In the genomic region with DNA sequence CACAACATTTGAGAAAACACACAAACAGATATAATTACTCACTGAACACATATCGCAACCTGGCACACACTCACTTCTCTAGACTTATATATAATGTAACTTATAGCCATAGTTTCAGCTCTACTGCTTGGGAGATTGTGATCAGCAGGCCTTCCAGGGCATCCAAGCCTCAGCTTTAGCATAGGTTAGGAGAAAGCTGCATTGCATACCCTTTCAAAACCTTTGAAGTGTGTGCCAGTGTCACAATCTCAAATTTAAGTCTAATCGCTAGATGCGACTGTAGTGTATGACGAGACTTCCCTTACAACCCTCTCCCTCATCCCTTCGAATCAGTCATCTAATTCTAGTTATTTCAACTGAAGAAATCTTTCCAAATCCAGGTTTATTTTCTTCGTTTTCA, we compare ENCODE assay signal across 18 cellular contexts. TPM values are rescaled to one million over a fixed set of nuclear protein-coding genes. Genes with fewer than 3 reads are reported as not detected.
DNase-seq lines count a peak whose midpoint lies in the region; ATAC-seq, FAIRE-seq and TF ChIP-seq lines count a peak whose summit lies in the region.
"Had no signal": no experiment of that assay in that cellular context is flagged by ENCODE, and none has a peak within 500 bp of the region (broad histone marks: within the 10 kb centered on the region; RNA-seq: fewer than 3 reads in every experiment).

No MANE protein-coding gene starts in this region.

- TF ChIP-seq EP300 in HepG2 (IDR thresholded peaks at IDR 0.05; ENCODE audit: low read depth in 2 of 2, low read length in 2 of 2) (no peak), HepG2 (CRISPR knock-in tag; IDR thresholded peaks at IDR 0.05; ENCODE audit: borderline replicate concordance) (no peak), K562 (IDR thresholded peaks at IDR 0.05; ENCODE audit: low read length) (no peak)

- H2AFZ ChIP-seq in HepG2 (ENCODE audit: low read length) (no peak overlapping the region), K562 (ENCODE audit: low read depth, low read length) (no peak overlapping the region)

- no peaks in the 10 kb centered on the region for H3K9me3 Mint-ChIP-seq in nephron progenitor cell
- no peaks in the 10 kb centered on the region for H3K9me3 Mint-ChIP-seq in stimulated activated effector memory CD8-positive, alpha-beta T cell treated with anti-CD3 and anti-CD28 coated beads, Interleukin-12 subunit alpha, Interleukin-12 subunit beta, amount 100 ng/mL, for 72 hours
- H3K9me3 Mint-ChIP-seq in activated CD4-positive, alpha-beta memory T cell treated with anti-CD3 and anti-CD28 coated beads, Interleukin-2, amount 10 ng/mL, durations not matched to agents 7 days and 5 days, result no peaks in the 10 kb centered on the region
- H3K9me3 Mint-ChIP-seq: CD4-positive, alpha-beta memory T cell had no signal

- POLR2A ChIA-PET in HepG2 (lab: Yijun Ruan, JAX), result no interaction called here
- POLR2A ChIA-PET in K562 (lab: Yijun Ruan, JAX), result no interaction called here
- POLR2A ChIA-PET in activated CD4-positive, alpha-beta memory T cell treated with anti-CD3 and anti-CD28 coated beads, Interleukin-2, amount 10 ng/mL, durations not matched to agents 7 days and 5 days (lab: Charles Lee), result no interaction called here

- no peaks in the 10 kb centered on the region for H3K4me1 Mint-ChIP-seq in nephron progenitor cell
- H3K4me1 Mint-ChIP-seq in stimulated activated effector memory CD8-positive, alpha-beta T cell treated with anti-CD3 and anti-CD28 coated beads, Interleukin-12 subunit alpha, Interleukin-12 subunit beta, amount 100 ng/mL, for 72 hours, result no peaks in the 10 kb centered on the region
- H3K4me1 Mint-ChIP-seq in activated CD4-positive, alpha-beta memory T cell treated with anti-CD3 and anti-CD28 coated beads, Interleukin-2, amount 10 ng/mL, durations not matched to agents 7 days and 5 days, result no peaks in the 10 kb centered on the region
- H3K4me1 Mint-ChIP-seq: CD4-positive, alpha-beta memory T cell had no signal

- DNase-seq in HepG2 (ENCODE audit: low spot score) (no peak), right lobe of liver (no peak), K562 (ENCODE audit: extremely low read depth in 1 of 4, low spot score in 3 of 4) (no peak), nephron progenitor cell (no peak)
- DNase-seq in stimulated activated effector memory CD8-positive, alpha-beta T cell treated with anti-CD3 and anti-CD28 coated beads, Interleukin-12 subunit alpha, Interleukin-12 subunit beta, amount 100 ng/mL, for 72 hours (ENCODE audit: low spot score in 2 of 2), result no peak
- DNase-seq in activated CD4-positive, alpha-beta T cell treated with anti-CD3 and anti-CD28 coated beads for 1 hour, result no peak
- DNase-seq in activated CD4-positive, alpha-beta memory T cell treated with anti-CD3 and anti-CD28 coated beads, Interleukin-2, amount 10 ng/mL, durations not matched to agents 7 days and 5 days, result no peak
- DNase-seq: C1 segment of cervical spinal cord; Caco-2; CD4-positive, alpha-beta memory T cell; DMS153; DND-41; GOT3 had no signal

- 85% methylated on average over 6 of the region's 6 CpGs for WGBS in HepG2 (ENCODE audit: low lambda C conversion rate)
- WGBS in right lobe of liver (ENCODE audit: insufficient coverage, low coverage, low lambda C conversion rate, missing lambda C conversion rate), result 94% methylated on average over 6 of the region's 6 CpGs
- 87% methylated on average over 6 of the region's 6 CpGs for WGBS in K562 (ENCODE audit: insufficient coverage, low coverage, missing lambda C conversion rate)

- peaks cover 50% of the 10 kb centered on the region for H3K36me3 Mint-ChIP-seq in nephron progenitor cell (ENCODE audit: low read depth)
- H3K36me3 Mint-ChIP-seq in stimulated activated effector memory CD8-positive, alpha-beta T cell treated with anti-CD3 and anti-CD28 coated beads, Interleukin-12 subunit alpha, Interleukin-12 subunit beta, amount 100 ng/mL, for 72 hours, result peaks cover 40% of the 10 kb centered on the region
- H3K36me3 Mint-ChIP-seq in activated CD4-positive, alpha-beta memory T cell treated with anti-CD3 and anti-CD28 coated beads, Interleukin-2, amount 10 ng/mL, durations not matched to agents 7 days and 5 days (ENCODE audit: low read depth), result peaks cover 18% of the 10 kb centered on the region

- in situ Hi-C loops in HepG2 (cut with HindIII; ENCODE audit: extremely low pct_ligation_motif_present, low pct_unique_long_range_greater_than_20kb) (no loop called here), K562 (cut with MboI) (no loop called here)

- peaks cover 13 to 62% of the 10 kb centered on the region in 2 experiments for H3K36me3 ChIP-seq in HepG2 (replicated peaks in 1 of 2; ENCODE audit: control insufficient read depth in 1 of 2, insufficient read depth in 2 of 2, low read length in 2 of 2)
- peaks cover 0 to 25% (median 8%) of the 10 kb centered on the region in 4 donors for H3K36me3 ChIP-seq in right lobe of liver
- peaks cover 28% of the 10 kb centered on the region; the same call in 2 of the 3 replicates for H3K36me3 ChIP-seq in K562 (ENCODE audit: control insufficient read depth, insufficient read depth, low read length)

- no peak overlapping the region for H3K4me3 Mint-ChIP-seq in nephron progenitor cell
- H3K4me3 Mint-ChIP-seq in stimulated activated effector memory CD8-positive, alpha-beta T cell treated with anti-CD3 and anti-CD28 coated beads, Interleukin-12 subunit alpha, Interleukin-12 subunit beta, amount 100 ng/mL, for 72 hours, result no peak overlapping the region
- no peak overlapping the region for H3K4me3 Mint-ChIP-seq in activated CD4-positive, alpha-beta memory T cell treated with anti-CD3 and anti-CD28 coated beads, Interleukin-2, amount 10 ng/mL, durations not matched to agents 7 days and 5 days
- H3K4me3 Mint-ChIP-seq: CD4-positive, alpha-beta memory T cell had no signal

- no peaks in the 10 kb centered on the region for H3K27me3 ChIP-seq in HepG2 (ENCODE audit: control insufficient read depth in 1 of 2, insufficient read depth in 2 of 2, low read length in 2 of 2)
- H3K27me3 ChIP-seq in right lobe of liver, result no peaks in the 10 kb centered on the region
- no peaks in the 10 kb centered on the region for H3K27me3 ChIP-seq in K562 (ENCODE audit: control insufficient read depth in 2 of 2, insufficient read depth in 2 of 2, low read length in 2 of 2)

- H3K4me2 ChIP-seq in HepG2 (ENCODE audit: low read depth, low read length) (no peak overlapping the region), K562 (ENCODE audit: insufficient read depth, low read length) (no peak overlapping the region)

- no peak overlapping the region for H3K27ac ChIP-seq in HepG2 (ENCODE audit: extremely low read length, insufficient read depth, low read length)
- no peak overlapping the region for H3K27ac ChIP-seq in right lobe of liver
- no peak overlapping the region; the same call in 2 of the 3 replicates for H3K27ac ChIP-seq in K562 (ENCODE audit: extremely low read depth, low read depth, low read length)

- H3K4me1 ChIP-seq in HepG2 (ENCODE audit: insufficient read depth, low read length), result no peaks in the 10 kb centered on the region
- H3K4me1 ChIP-seq in right lobe of liver, result no peaks in the 10 kb centered on the region
- peaks cover 0 to 13% of the 10 kb centered on the region in 2 experiments; a peak in 2 of 5 replicates for H3K4me1 ChIP-seq in K562 (replicated peaks in 1 of 2; ENCODE audit: control insufficient read depth in 2 of 2, insufficient read depth in 2 of 2, low read length in 2 of 2)
- H3K4me1 ChIP-seq: Caco-2, HAP-1 had no signal

- H3K9me3 ChIP-seq in HepG2 (ENCODE audit: low read length), result no peaks in the 10 kb centered on the region
- no peaks in the 10 kb centered on the region for H3K9me3 ChIP-seq in right lobe of liver
- H3K9me3 ChIP-seq in K562 (replicated peaks; ENCODE audit: control insufficient read depth, insufficient read depth, low read depth, low read length), result no peaks in the 10 kb centered on the region
- H3K9me3 ChIP-seq: Caco-2, HAP-1 had no signal

- CTCF ChIA-PET in HepG2 (lab: Yijun Ruan, JAX; ENCODE audit: low intra/inter-chr PET ratio, low total read pairs), result no interaction called here
- CTCF ChIA-PET in K562 (lab: Yijun Ruan, JAX; ENCODE audit: low intra/inter-chr PET ratio), result interaction anchor here (0.6 kb wide), 1 partner anchor 1542 kb away, joined by 3 read pairs; no protein-coding TSS in a partner anchor
- CTCF ChIA-PET in activated CD4-positive, alpha-beta memory T cell treated with anti-CD3 and anti-CD28 coated beads, Interleukin-2, amount 10 ng/mL, durations not matched to agents 7 days and 5 days (lab: Charles Lee), result no interaction called here

- H3K27me3 Mint-ChIP-seq in nephron progenitor cell (ENCODE audit: low read depth, poor library complexity), result no peaks in the 10 kb centered on the region
- H3K27me3 Mint-ChIP-seq in activated CD4-positive, alpha-beta memory T cell treated with anti-CD3 and anti-CD28 coated beads, Interleukin-2, amount 10 ng/mL, durations not matched to agents 7 days and 5 days, result no peaks in the 10 kb centered on the region
- H3K27me3 Mint-ChIP-seq: CD4-positive, alpha-beta memory T cell had no signal

- H3K79me2 ChIP-seq in HepG2 (ENCODE audit: insufficient read depth, low read length) (no peaks in the 10 kb centered on the region), K562 (ENCODE audit: control insufficient read depth, insufficient read depth, low read length) (no peaks in the 10 kb centered on the region)

- ATAC-seq in HepG2 (peak; percentile 20; the same call in 2 of the 3 replicates), right lobe of liver (no peak), K562 (no peak; the same call in 2 of the 3 replicates), HG03097 (IDR thresholded peaks at IDR 0.05; ENCODE audit: low FRiP score, unreplicated experiment) (no peak)
- ATAC-seq in stimulated activated effector memory CD8-positive, alpha-beta T cell treated with anti-CD3 and anti-CD28 coated beads, Interleukin-12 subunit alpha, Interleukin-12 subunit beta, amount 100 ng/mL, for 72 hours, result no peak

- no peak for FAIRE-seq in HepG2 (lab: Jason Lieb, UNC)
- FAIRE-seq in K562 (lab: Jason Lieb, UNC), result no peak
- FAIRE-seq: G401.6, GM12892, H54 had no signal

- H3K27ac Mint-ChIP-seq in nephron progenitor cell, result peak overlapping the region; percentile 53
- H3K27ac Mint-ChIP-seq in stimulated activated effector memory CD8-positive, alpha-beta T cell treated with anti-CD3 and anti-CD28 coated beads, Interleukin-12 subunit alpha, Interleukin-12 subunit beta, amount 100 ng/mL, for 72 hours, result peak overlapping the region; percentile 3
- H3K27ac Mint-ChIP-seq in activated CD4-positive, alpha-beta memory T cell treated with anti-CD3 and anti-CD28 coated beads, Interleukin-2, amount 10 ng/mL, durations not matched to agents 7 days and 5 days, result no peak overlapping the region

- TF ChIP-seq CTCF in HepG2 (CRISPR knock-in tag; IDR thresholded peaks at IDR 0.05) (no peak), right lobe of liver (IDR thresholded peaks at IDR 0.05) (no peak), K562 (IDR thresholded peaks at IDR 0.05 in 2 of 3, conservative IDR thresholded peaks at IDR 0.05 in 1 of 3; ENCODE audit: insufficient read depth in 2 of 3, low read depth in 1 of 3, low read length in 3 of 3) (no peak), nephron progenitor cell (IDR thresholded peaks at IDR 0.05) (no peak)

- no peak overlapping the region for H3K9ac ChIP-seq in HepG2 (ENCODE audit: insufficient read depth, low read depth, low read length)
- H3K9ac ChIP-seq in K562 (ENCODE audit: insufficient read depth in 1 of 2, low read depth in 2 of 2, low read length in 2 of 2), result no peak overlapping the region

- H3K4me3 ChIP-seq in HepG2 (replicated peaks in 1 of 3; ENCODE audit: insufficient read depth in 1 of 3, low read depth in 2 of 3, low read length in 3 of 3) (no peak overlapping the region), right lobe of liver (no peak overlapping the region), K562 (no peak overlapping the region)
- H3K4me3 ChIP-seq: HAP-1 had no signal

- no peak for TF ChIP-seq RAD21 in HepG2 (CRISPR knock-in tag; IDR thresholded peaks at IDR 0.05)
- TF ChIP-seq RAD21 in K562 (CRISPR knock-in tag; conservative IDR thresholded peaks at IDR 0.05 in 1 of 2, IDR thresholded peaks at IDR 0.05 in 1 of 2), result no peak

- no peaks in the 10 kb centered on the region for H3K9me1 ChIP-seq in K562 (ENCODE audit: control insufficient read depth, insufficient read depth, low read length)

- no TSS peak for BruUV-seq in HepG2 (replicated peaks; lab: Mats Ljungman, UMichigan)
- BruUV-seq in K562 (replicated peaks; lab: Mats Ljungman, UMichigan), result no TSS peak

- H4K20me1 ChIP-seq in HepG2 (ENCODE audit: insufficient read depth, low read length) (no peaks in the 10 kb centered on the region), K562 (replicated peaks; ENCODE audit: control insufficient read depth, insufficient read depth, low read length) (no peaks in the 10 kb centered on the region)

- TF ChIP-seq POLR2A in HepG2 (IDR thresholded peaks at IDR 0.05; ENCODE audit: insufficient read depth in 1 of 2, low read depth in 2 of 2, low read length in 2 of 2), result no peak
- no peak for TF ChIP-seq POLR2A in right lobe of liver (IDR thresholded peaks at IDR 0.05)
- no peak for TF ChIP-seq POLR2A in K562 (conservative IDR thresholded peaks at IDR 0.05)

- intact Hi-C loops in HepG2 (cut with micrococcal nuclease; ENCODE audit: unreplicated experiment), result no loop called here
- intact Hi-C loops in right lobe of liver (cut with DNase I), result no loop called here
- intact Hi-C loops in K562 (cut with micrococcal nuclease), result no loop called here

RNA-seq across cellular contexts. Expression of a gene that starts 30.9 kb away (rescaled TPM):
- total RNA-seq in HepG2 (2016; rRNA removed; fragmentation: Illumina TruSeq; extraction: Trizol) (1.5 and 2.2 TPM in 2 replicates), right lobe of liver (10 to 100 TPM in 2 of 6 experiments, 1 to 10 TPM in 4; 4.9 to 16.1 (median 8.8) TPM), K562 (2014; rRNA removed) (8.0 and 15.7 TPM in 2 replicates), K562 (2014; rRNA removed; fragmentation: Illumina TruSeq; extraction: Trizol) (9.1 and 9.8 TPM in 2 replicates), K562 (2015; rRNA removed; fragmentation: Illumina TruSeq; extraction: Trizol) (6.6 and 7.6 TPM in 2 replicates), K562 (2021) (7.4 and 8.2 TPM in 2 replicates)
- 0.71 and 1.4 TPM in 2 replicates for total RNA-seq in HepG2 (2016; cell fraction: cytosol; rRNA removed; fragmentation: Illumina TruSeq; extraction: Trizol; ENCODE audit: low read depth)
- 1.8 TPM in 2 replicates for total RNA-seq in HepG2 (2016; cell fraction: insoluble cytoplasmic fraction; rRNA removed; fragmentation: Illumina TruSeq; extraction: Trizol)
- 2.2 and 2.8 TPM in 2 replicates for total RNA-seq in HepG2 (2016; cell fraction: membrane; rRNA removed; fragmentation: Illumina TruSeq; extraction: Trizol)
- total RNA-seq in HepG2 (2016; cell fraction: nucleus; rRNA removed; fragmentation: Illumina TruSeq; extraction: Trizol), result 1.3 and 2.1 TPM in 2 replicates
- polyA plus RNA-seq in HepG2 (2011; rRNA removed) (3.7 and 5.0 TPM in 2 replicates), K562 (2011; rRNA removed) (29.9 and 30.0 TPM in 2 replicates), K562 (2014; fragmentation: Illumina TruSeq; extraction: Trizol) (10.0 and 11.2 TPM in 2 replicates), K562 (2014; fragmentation: Nextera tagmentation; extraction: Ambion mirVana) (1 to 10 TPM; 2.8 to 3.0 TPM), K562 (2014; rRNA removed) (13.9 and 15.2 TPM in 2 replicates)
- 3.7 and 4.6 TPM in 2 replicates for polyA plus RNA-seq in HepG2 (2011; cell fraction: cytosol; rRNA removed)
- polyA plus RNA-seq in HepG2 (2011; cell fraction: nucleus; rRNA removed), result 1.2 and 1.6 TPM in 2 replicates
- 2.1 and 2.2 TPM in 2 replicates for polyA plus RNA-seq in HepG2 (2012)
- polyA plus RNA-seq in HepG2 (2016; cell fraction: cytosol; fragmentation: Illumina TruSeq; extraction: Trizol; ENCODE audit: low read depth), result 1.4 and 2.5 TPM in 2 replicates
- polyA plus RNA-seq in HepG2 (2016; cell fraction: insoluble cytoplasmic fraction; fragmentation: Illumina TruSeq; extraction: Trizol; ENCODE audit: low read depth), result 1.7 TPM in 2 replicates
- polyA plus RNA-seq in HepG2 (2016; cell fraction: membrane; fragmentation: Illumina TruSeq; extraction: Trizol; ENCODE audit: low read depth), result 2.2 and 2.4 TPM in 2 replicates
- polyA plus RNA-seq in HepG2 (2016; cell fraction: nucleus; fragmentation: Illumina TruSeq; extraction: Trizol; ENCODE audit: insufficient read depth, low read depth), result 1.5 and 3.4 TPM in 2 replicates
- 11.8 and 11.9 TPM in 2 replicates for polyA minus RNA-seq in HepG2 (2011; rRNA and poly(A)+ RNA removed; ENCODE audit: low replicate concordance)
- 1.6 and 1.7 TPM in 2 replicates for polyA minus RNA-seq in HepG2 (2011; cell fraction: cytosol; rRNA and poly(A)+ RNA removed)
- polyA minus RNA-seq in HepG2 (2011; cell fraction: nucleus; rRNA and poly(A)+ RNA removed), result 0.90 and 2.4 TPM in 2 replicates
- total RNA-seq in K562 (2011; cell fraction: chromatin; rRNA removed; ENCODE audit: low replicate concordance), result 12.5 and 29.6 TPM in 2 replicates
- total RNA-seq in K562 (2011; cell fraction: nucleolus; rRNA removed), result 17.5 and 21.2 TPM in 2 replicates
- total RNA-seq in K562 (2011; cell fraction: nucleoplasm; rRNA removed), result 21.6 and 24.4 TPM in 2 replicates
- polyA plus RNA-seq in K562 (2011; cell fraction: cytosol; rRNA removed), result 30.8 and 50.1 TPM in 2 replicates
- polyA plus RNA-seq in K562 (2011; cell fraction: nucleus; rRNA removed), result 12.1 and 16.7 TPM in 2 replicates
- polyA plus RNA-seq in K562 (2012), result 8.3 and 13.0 TPM in 2 replicates
- polyA minus RNA-seq in K562 (2011; rRNA and poly(A)+ RNA removed), result 14.2 and 19.1 TPM in 2 replicates
- polyA minus RNA-seq in K562 (2011; cell fraction: cytosol; rRNA and poly(A)+ RNA removed), result 8.8 and 13.7 TPM in 2 replicates
- polyA minus RNA-seq in K562 (2011; cell fraction: nucleus; rRNA and poly(A)+ RNA removed), result 6.9 and 10.1 TPM in 2 replicates
- 10 to 100 TPM; 22.9 to 23.8 TPM for total RNA-seq in activated CD4-positive, alpha-beta memory T cell treated with anti-CD3 and anti-CD28 coated beads, Interleukin-2, amount 10 ng/mL, durations not matched to agents 7 days and 5 days
